21 cellular contexts compared by ENCODE assay signal in genomic region chr18:8793445-8794132, GRCh38.
DNase-seq lines count a peak whose midpoint lies in the region; ATAC-seq and TF ChIP-seq lines count a peak whose summit lies in the region.
"Had no signal": no experiment of that assay in that cellular context is flagged by ENCODE, and none has a peak within 500 bp of the region (broad histone marks: within the 10 kb centered on the region; RNA-seq: fewer than 3 reads in every experiment).

No MANE protein-coding gene starts in this region.

- peak overlapping the region; percentile 12; the same call in 1 of the 2 replicates for H3K9ac ChIP-seq in PC-3 (ENCODE audit: low read length)
- H3K9ac ChIP-seq: parathyroid adenoma had no signal

- H3K27me3 Mint-ChIP-seq in Caco-2 (ENCODE audit: insufficient read depth, unreplicated experiment) (no peaks in the 10 kb centered on the region), mesothelial cell of epicardium (ENCODE audit: low read depth) (no peaks in the 10 kb centered on the region)
- H3K27me3 Mint-ChIP-seq: activated CD4-positive, alpha-beta memory T cell treated with anti-CD3 and anti-CD28 coated beads for 36 hours had no signal

- DNase-seq in Caco-2, result no peak
- DNase-seq in PC-3, result peak; percentile 37
- peak; percentile 27 for DNase-seq in fibroblast of peridontal ligament (ENCODE audit: extremely low read depth)
- DNase-seq in sigmoid colon, result no peak
- no peak for DNase-seq in GF-D8 (lab: John Stamatoyannopoulos, UW)
- no peak for DNase-seq in mesothelial cell of epicardium (ENCODE audit: low spot score in 2 of 2, unreplicated experiment in 2 of 2)
- DNase-seq in GM10266 (ENCODE audit: extremely low spot score), result no peak
- DNase-seq in GM19238 (ENCODE audit: insufficient read length, low spot score), result no peak
- DNase-seq: activated CD4-positive, alpha-beta memory T cell treated with anti-CD3 and anti-CD28 coated beads for 36 hours; activated naive CD4-positive, alpha-beta T cell treated with anti-CD3 and anti-CD28 coated beads, Interleukin-2, amount 50 U/mL, for 16 hours; aorta; endodermal cell; Kasumi-1; lower lobe of right lung; NCI-H1092 treated with DMSO at 0.1 percent for 48 hours; NCI-H524 treated with DMSO at 0.1 percent for 48 hours; SJCRH30; stimulated activated CD4-positive, alpha-beta T cell treated with anti-CD3 and anti-CD28 coated beads, Interleukin-2, amount 100 ng/mL, for 48 hours; T-helper 2 cell had no signal

- no peak for TF ChIP-seq CTCF in Caco-2 (IDR thresholded peaks at IDR 0.05; ENCODE audit: insufficient read depth in 1 of 2, low read depth in 1 of 2, low read length in 1 of 2, severe bottlenecking in 1 of 2, unreplicated experiment in 1 of 2)
- TF ChIP-seq CTCF in PC-3 (conservative IDR thresholded peaks at IDR 0.05; ENCODE audit: low read depth, low read length), result no peak
- no peak for TF ChIP-seq CTCF in sigmoid colon (IDR thresholded peaks at IDR 0.05)
- no peak for TF ChIP-seq CTCF in mesothelial cell of epicardium (IDR thresholded peaks at IDR 0.05; ENCODE audit: unreplicated experiment)
- TF ChIP-seq CTCF in GM10266 (IDR thresholded peaks at IDR 0.05; ENCODE audit: control insufficient read depth, insufficient read depth, low read depth, missing control alignments), result no peak

- TF ChIP-seq POLR2A in sigmoid colon (IDR thresholded peaks at IDR 0.05), result no peak

- H3K4me3 Mint-ChIP-seq in Caco-2 (ENCODE audit: unreplicated experiment), result no peak overlapping the region
- no peak overlapping the region for H3K4me3 Mint-ChIP-seq in mesothelial cell of epicardium
- H3K4me3 Mint-ChIP-seq: activated CD4-positive, alpha-beta memory T cell treated with anti-CD3 and anti-CD28 coated beads for 36 hours; endodermal cell had no signal

- BruUV-seq in Caco-2 (replicated peaks; lab: Mats Ljungman, UMichigan) (no TSS peak), PC-3 (replicated peaks; lab: Mats Ljungman, UMichigan) (no TSS peak)

- peak overlapping the region; percentile 60 for H3K27ac Mint-ChIP-seq in Caco-2 (ENCODE audit: unreplicated experiment)
- no peak overlapping the region for H3K27ac Mint-ChIP-seq in mesothelial cell of epicardium
- H3K27ac Mint-ChIP-seq: activated CD4-positive, alpha-beta memory T cell treated with anti-CD3 and anti-CD28 coated beads for 36 hours; endodermal cell had no signal

- H3K9me3 ChIP-seq in Caco-2, result no peaks in the 10 kb centered on the region
- H3K9me3 ChIP-seq in PC-3 (ENCODE audit: low read length), result no peaks in the 10 kb centered on the region
- no peaks in the 10 kb centered on the region for H3K9me3 ChIP-seq in sigmoid colon
- H3K9me3 ChIP-seq: lower lobe of right lung, SJCRH30 had no signal

- H3K9me3 Mint-ChIP-seq in Caco-2 (ENCODE audit: unreplicated experiment) (no peaks in the 10 kb centered on the region), mesothelial cell of epicardium (no peaks in the 10 kb centered on the region)
- H3K9me3 Mint-ChIP-seq: activated CD4-positive, alpha-beta memory T cell treated with anti-CD3 and anti-CD28 coated beads for 36 hours; endodermal cell had no signal

- H3F3A ChIP-seq in PC-3 (ENCODE audit: low read length, unreplicated experiment), result peaks cover 4% of the 10 kb centered on the region

- POLR2A ChIA-PET in Caco-2 (lab: Charles Lee), result no interaction called here
- POLR2A ChIA-PET in PC-3 (lab: Charles Lee; ENCODE audit: unreplicated experiment), result no interaction called here

- TF ChIP-seq EP300 in sigmoid colon (IDR thresholded peaks at IDR 0.05), result no peak

- no peak overlapping the region for H2AFZ ChIP-seq in PC-3 (ENCODE audit: low read length)
- H2AFZ ChIP-seq: parathyroid adenoma had no signal

- no peaks in the 10 kb centered on the region for H4K20me1 ChIP-seq in PC-3 (ENCODE audit: low read length)

- no peaks in the 10 kb centered on the region for H3K9me2 ChIP-seq in PC-3 (replicated peaks; ENCODE audit: low read length)

- 0 out of 2 replicates have a peak, but pooled peaks have one; percentile 1 for ATAC-seq in PC-3
- ATAC-seq: lower lobe of right lung had no signal

- intact Hi-C loops in Caco-2 (cut with micrococcal nuclease; ENCODE audit: unreplicated experiment), result no loop called here
- intact Hi-C loops in PC-3 (cut with micrococcal nuclease), result no loop called here
- intact Hi-C loops in sigmoid colon (cut with DNase I), result no loop called here

- WGBS in sigmoid colon, 2 donors, result 48 to 79% methylated on average over 13 of the region's 13 CpGs

- H3K4me2 ChIP-seq in PC-3 (ENCODE audit: low read length), result peak overlapping the region; percentile 47; the same call in 1 of the 2 replicates

- H3K36me3 ChIP-seq in Caco-2 (ENCODE audit: control insufficient read depth, insufficient read depth, low read length), result no peaks in the 10 kb centered on the region
- H3K36me3 ChIP-seq in PC-3 (ENCODE audit: low read depth, low read length), result peaks cover 11% of the 10 kb centered on the region; the same call in 1 of the 2 replicates
- H3K36me3 ChIP-seq in sigmoid colon, result peaks cover 0 to 32% (median 15%) of the 10 kb centered on the region in 4 donors
- H3K36me3 ChIP-seq: lower lobe of right lung, SJCRH30 had no signal

- no peaks in the 10 kb centered on the region for H3K79me2 ChIP-seq in PC-3 (ENCODE audit: low read length)
- H3K79me2 ChIP-seq: parathyroid adenoma had no signal

- CTCF ChIA-PET in Caco-2 (lab: Charles Lee) (no interaction called here), PC-3 (lab: Charles Lee) (no interaction called here)

- H3K27ac ChIP-seq in PC-3 (ENCODE audit: low read length), result peak overlapping the region; percentile 81
- H3K27ac ChIP-seq in sigmoid colon, result peak overlapping the region in 3 of 4 donors; percentile 80 to 93 (median 82)
- H3K27ac ChIP-seq: lower lobe of right lung, parathyroid adenoma, SJCRH30 had no signal

- H3K4me1 ChIP-seq in Caco-2 (peaks cover 8% of the 10 kb centered on the region; the same call in 1 of the 2 replicates), PC-3 (ENCODE audit: insufficient read depth, low read length) (peaks cover 53% of the 10 kb centered on the region), sigmoid colon (peaks cover 0 to 67% (median 45%) of the 10 kb centered on the region in 4 donors)
- H3K4me1 ChIP-seq: lower lobe of right lung, parathyroid adenoma had no signal

- H3K36me3 Mint-ChIP-seq in Caco-2 (ENCODE audit: insufficient read depth, unreplicated experiment), result no peaks in the 10 kb centered on the region
- H3K36me3 Mint-ChIP-seq in mesothelial cell of epicardium, result no peaks in the 10 kb centered on the region
- H3K36me3 Mint-ChIP-seq: activated CD4-positive, alpha-beta memory T cell treated with anti-CD3 and anti-CD28 coated beads for 36 hours had no signal

- H3K4me1 Mint-ChIP-seq in Caco-2 (ENCODE audit: low read depth, unreplicated experiment) (peaks cover 23% of the 10 kb centered on the region), mesothelial cell of epicardium (peaks cover 16% of the 10 kb centered on the region)

- no peaks in the 10 kb centered on the region for H3K27me3 ChIP-seq in Caco-2 (replicated peaks; ENCODE audit: control insufficient read depth, insufficient read depth, low read length)
- no peaks in the 10 kb centered on the region for H3K27me3 ChIP-seq in PC-3 (ENCODE audit: low read length)
- no peaks in the 10 kb centered on the region for H3K27me3 ChIP-seq in sigmoid colon
- H3K27me3 ChIP-seq: SJCRH30 had no signal

- H3K4me3 ChIP-seq in Caco-2 (ENCODE audit: low read depth, low read length) (no peak overlapping the region), PC-3 (ENCODE audit: low read length) (no peak overlapping the region), sigmoid colon (no peak overlapping the region)
- H3K4me3 ChIP-seq: lower lobe of right lung, SJCRH30, skin epidermis had no signal

Comparison
In these comparisons a context has a peak if more than half of its experiments do, and no peak if none do; other contexts are left out.
1. DNase-seq: peak in PC-3 (single experiment) and fibroblast of peridontal ligament (single experiment); none in Caco-2 (0 of 2), sigmoid colon (single experiment), GF-D8 (single experiment), mesothelial cell of epicardium (0 of 2), GM10266 (single experiment) and GM19238 (single experiment).